8 cellular contexts compared by ENCODE assay signal in the genomic region with DNA sequence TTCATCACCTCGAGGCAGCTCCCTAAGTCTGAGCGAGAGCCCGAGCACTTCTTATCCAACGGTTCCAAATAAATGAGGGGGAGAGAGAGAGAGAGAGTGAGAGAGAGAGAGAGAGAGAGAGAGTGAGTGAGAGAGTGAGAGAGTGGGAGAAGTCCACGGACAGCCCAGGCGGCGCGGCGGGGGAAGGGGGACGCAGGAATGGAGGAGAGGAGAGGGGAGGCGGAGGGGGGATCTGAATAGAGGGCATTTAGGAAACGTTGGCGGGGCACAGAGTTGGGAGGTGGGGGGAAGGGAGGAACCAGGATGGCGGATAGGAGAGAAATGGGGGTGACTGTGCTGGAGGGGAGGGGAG. TPM values are rescaled to one million over a fixed set of nuclear protein-coding genes. Genes with fewer than 3 reads are reported as not detected.
DNase-seq lines count a peak whose midpoint lies in the region; ATAC-seq, FAIRE-seq and TF ChIP-seq lines count a peak whose summit lies in the region.

No MANE protein-coding gene starts in this region.

- H3K36me3 ChIP-seq in pancreas: no peaks in the 10 kb centered on the region

- no peak for TF ChIP-seq CTCF in fibroblast of pulmonary artery (IDR thresholded peaks at IDR 0.05; ENCODE audit: low read length, missing control alignments)
- no peak for TF ChIP-seq CTCF in pancreas (IDR thresholded peaks at IDR 0.05)

- H3K9me3 Mint-ChIP-seq in activated CD4-positive, alpha-beta T cell treated with anti-CD3 and anti-CD28 coated beads, Interleukin-2, amount 10 ng/mL, durations not matched to agents 24 days and 14 days: no peaks in the 10 kb centered on the region
- H3K9me3 Mint-ChIP-seq in activated CD4-positive, alpha-beta T cell treated with anti-CD3 and anti-CD28 coated beads, Interleukin-2, amount 10 ng/mL, durations not matched to agents 7 days and 5 days: no peaks in the 10 kb centered on the region

- H3K4me1 Mint-ChIP-seq in activated CD4-positive, alpha-beta T cell treated with anti-CD3 and anti-CD28 coated beads, Interleukin-2, amount 10 ng/mL, durations not matched to agents 24 days and 14 days: peaks cover 6% of the 10 kb centered on the region
- H3K4me1 Mint-ChIP-seq in activated CD4-positive, alpha-beta T cell treated with anti-CD3 and anti-CD28 coated beads, Interleukin-2, amount 10 ng/mL, durations not matched to agents 7 days and 5 days: peaks cover 7% of the 10 kb centered on the region

- peak in 3 of 4 donors; percentile 6 to 28 (median 20) for ATAC-seq in pancreas
- no peak for ATAC-seq in HG02610 (IDR thresholded peaks at IDR 0.05; ENCODE audit: unreplicated experiment)
- ATAC-seq in HG03439 (IDR thresholded peaks at IDR 0.05; ENCODE audit: unreplicated experiment): no peak
- no peak for ATAC-seq in HG03442 (IDR thresholded peaks at IDR 0.05; ENCODE audit: unreplicated experiment)

- H3K9me3 ChIP-seq in pancreas: no peaks in the 10 kb centered on the region

- CTCF ChIA-PET in activated CD4-positive, alpha-beta T cell treated with anti-CD3 and anti-CD28 coated beads, Interleukin-2, amount 10 ng/mL, durations not matched to agents 7 days and 5 days (lab: Charles Lee): no interaction called here

- peak overlapping the region; percentile 55 for H3K4me3 Mint-ChIP-seq in activated CD4-positive, alpha-beta T cell treated with anti-CD3 and anti-CD28 coated beads, Interleukin-2, amount 10 ng/mL, durations not matched to agents 24 days and 14 days
- no peak overlapping the region for H3K4me3 Mint-ChIP-seq in activated CD4-positive, alpha-beta T cell treated with anti-CD3 and anti-CD28 coated beads, Interleukin-2, amount 10 ng/mL, durations not matched to agents 7 days and 5 days

- FAIRE-seq in pancreas (lab: Jason Lieb, UNC): no peak

- peaks cover 3% of the 10 kb centered on the region for H3K36me3 Mint-ChIP-seq in activated CD4-positive, alpha-beta T cell treated with anti-CD3 and anti-CD28 coated beads, Interleukin-2, amount 10 ng/mL, durations not matched to agents 24 days and 14 days (ENCODE audit: low read depth)
- peaks cover 2% of the 10 kb centered on the region for H3K36me3 Mint-ChIP-seq in activated CD4-positive, alpha-beta T cell treated with anti-CD3 and anti-CD28 coated beads, Interleukin-2, amount 10 ng/mL, durations not matched to agents 7 days and 5 days (ENCODE audit: low read depth)

- H3K27ac Mint-ChIP-seq in activated CD4-positive, alpha-beta T cell treated with anti-CD3 and anti-CD28 coated beads, Interleukin-2, amount 10 ng/mL, durations not matched to agents 24 days and 14 days: no peak overlapping the region
- no peak overlapping the region for H3K27ac Mint-ChIP-seq in activated CD4-positive, alpha-beta T cell treated with anti-CD3 and anti-CD28 coated beads, Interleukin-2, amount 10 ng/mL, durations not matched to agents 7 days and 5 days

- intact Hi-C loops in activated CD4-positive, alpha-beta T cell treated with anti-CD3 and anti-CD28 coated beads, Interleukin-2, amount 10 ng/mL, durations not matched to agents 24 days and 14 days (cut with micrococcal nuclease): loop anchor here (1.0 kb wide), 1 partner anchor 1097 kb away; no protein-coding TSS in a partner anchor
- intact Hi-C loops in pancreas (cut with DNase I): loop anchor here in 2 of 3 donors (5.0 to 10.0 kb wide), 2 partner anchors 1085 to 1098 kb away; no protein-coding TSS in a partner anchor

- H3K27me3 Mint-ChIP-seq in activated CD4-positive, alpha-beta T cell treated with anti-CD3 and anti-CD28 coated beads, Interleukin-2, amount 10 ng/mL, durations not matched to agents 24 days and 14 days: peaks cover 43% of the 10 kb centered on the region
- H3K27me3 Mint-ChIP-seq in activated CD4-positive, alpha-beta T cell treated with anti-CD3 and anti-CD28 coated beads, Interleukin-2, amount 10 ng/mL, durations not matched to agents 7 days and 5 days: peaks cover 50% of the 10 kb centered on the region

- no peaks in the 10 kb centered on the region for H3K4me1 ChIP-seq in pancreas

- no peak overlapping the region for H3K27ac ChIP-seq in pancreas

- 7 to 8% methylated on average over 9 to 14 of the region's 14 CpGs for WGBS in pancreas, 2 donors

- POLR2A ChIA-PET in activated CD4-positive, alpha-beta T cell treated with anti-CD3 and anti-CD28 coated beads, Interleukin-2, amount 10 ng/mL, durations not matched to agents 7 days and 5 days (lab: Charles Lee): no interaction called here

- H3K27me3 ChIP-seq in pancreas: peaks cover 0 to 14% (median 2%) of the 10 kb centered on the region in 4 donors

- no peak for DNase-seq in activated CD4-positive, alpha-beta T cell treated with anti-CD3 and anti-CD28 coated beads, Interleukin-2, amount 10 ng/mL, durations not matched to agents 24 days and 14 days
- no peak for DNase-seq in activated CD4-positive, alpha-beta T cell treated with anti-CD3 and anti-CD28 coated beads, Interleukin-2, amount 10 ng/mL, durations not matched to agents 7 days and 5 days
- DNase-seq in SK-N-DZ (ENCODE audit: low spot score) (peak; percentile 69), fibroblast of pulmonary artery (ENCODE audit: low read depth) (peak; percentile 61), pancreas (peak in 2 of 6 donors; percentile 61 to 68)

- peak overlapping the region; percentile 95 for H3K4me3 ChIP-seq in fibroblast of pulmonary artery (replicated peaks; ENCODE audit: low read depth, low read length)
- no peak overlapping the region for H3K4me3 ChIP-seq in pancreas

RNA-seq across cellular contexts. Expression of a gene that starts 0.5 kb away (rescaled TPM):
- total RNA-seq in activated CD4-positive, alpha-beta T cell treated with anti-CD3 and anti-CD28 coated beads, Interleukin-2, amount 10 ng/mL, durations not matched to agents 24 days and 14 days: 0.33 and 0.37 TPM in 2 replicates
- total RNA-seq in activated CD4-positive, alpha-beta T cell treated with anti-CD3 and anti-CD28 coated beads, Interleukin-2, amount 10 ng/mL, durations not matched to agents 7 days and 5 days: under 1 TPM; 0.15 to 0.42 TPM
- polyA plus RNA-seq in SK-N-DZ (2014; cell fraction: cytosol; rRNA removed): 242 and 321 TPM in 2 replicates
- polyA plus RNA-seq in SK-N-DZ (2014; cell fraction: nucleus; rRNA removed): 109 and 110 TPM in 2 replicates
- 1 to 10 TPM in 4 of 6 donors, under 1 TPM in 2; 0.23 to 8.3 (median 1.8) TPM for total RNA-seq in pancreas
- 1 to 10 TPM; 1.4 to 2.6 TPM for polyA plus RNA-seq in pancreas

Comparison
In these comparisons a context has a peak if more than half of its experiments do, and no peak if none do; other contexts are left out.
1. DNase-seq: peak in SK-N-DZ (single experiment) and fibroblast of pulmonary artery (single experiment); none in activated CD4-positive, alpha-beta T cell treated with anti-CD3 and anti-CD28 coated beads, Interleukin-2, amount 10 ng/mL, durations not matched to agents 24 days and 14 days (single experiment) and activated CD4-positive, alpha-beta T cell treated with anti-CD3 and anti-CD28 coated beads, Interleukin-2, amount 10 ng/mL, durations not matched to agents 7 days and 5 days (single experiment).
2. ATAC-seq: peak in pancreas (3 of 4); none in HG02610 (single experiment), HG03439 (single experiment) and HG03442 (single experiment).